24 cellular contexts compared by ENCODE assay signal in genomic region chr6:163118941-163119340, GRCh38.
"Had no signal": no experiment of that assay in that cellular context is flagged by ENCODE, and none has a peak within 500 bp of the region (broad histone marks: within the 10 kb centered on the region; RNA-seq: fewer than 3 reads in every experiment).

No MANE protein-coding gene starts in this region.

- H3K4me3 ChIP-seq: stomach, suprapubic skin, testis, thoracic aorta, thyroid gland, tibial artery, tibial nerve, transverse colon, upper lobe of left lung, upper lobe of right lung, uterus, vagina had no signal

- FAIRE-seq: urothelium cell line had no signal

- H3K27ac ChIP-seq: stomach, suprapubic skin, testis, thoracic aorta, thyroid gland, tibial artery, tibial nerve, transverse colon, upper lobe of left lung, upper lobe of right lung, uterus, vagina had no signal

- H3K4me1 ChIP-seq: stomach, suprapubic skin, testis, thyroid gland, tibial artery, tibial nerve, transverse colon, upper lobe of left lung, upper lobe of right lung, uterus, vagina had no signal

- H3K9me3 ChIP-seq: suprapubic skin, testis, thoracic aorta, thyroid gland, tibial artery, transverse colon, upper lobe of left lung, uterus, vagina had no signal

- DNase-seq: stimulated activated CD4-positive, alpha-beta T cell treated with anti-CD3 and anti-CD28 coated beads, Interleukin-2, amount 100 ng/mL, for 48 hours; stimulated activated CD4-positive, alpha-beta T cell treated with anti-CD3 and anti-CD28 coated beads, Interleukin-4, amount 100 ng/mL, for 1 hour; stimulated activated CD4-positive, alpha-beta T cell treated with anti-CD3 and anti-CD28 coated beads, Interleukin-4, amount 100 ng/mL, for 24 hours; stimulated activated CD4-positive, alpha-beta T cell treated with anti-CD3 and anti-CD28 coated beads, Interleukin-4, amount 100 ng/mL, for 4 hours; stimulated activated CD8-positive, alpha-beta memory T cell treated with anti-CD3 and anti-CD28 coated beads, Interleukin-4, amount 100 ng/mL, for 48 hours; stimulated activated naive B cell treated with anti-CD40 and anti-IgM and Interleukin-4, amounts not matched to agents 10 μg/mL and 1 μg/mL and 100 μg/mL, for 72 hours; stimulated activated naive CD4-positive, alpha-beta T cell; stimulated activated naive CD4-positive, alpha-beta T cell treated with Interleukin-2 at 50 U/mL for 16 hours; stimulated activated naive CD8-positive, alpha-beta T cell treated with anti-CD3 and anti-CD28 coated beads, Interleukin-15, amount 100 ng/mL, for 72 hours; stimulated activated naive CD8-positive, alpha-beta T cell treated with anti-CD3 and anti-CD28 coated beads, Interleukin-15, Interleukin-2, amounts not matched to agents 100 U/mL and 50 U/mL, for 24 hours; stomach; testis; thyroid gland; tibial artery; transverse colon; trophoblast cell; upper lobe of left lung; upper lobe of right lung; uterus had no signal

- H3K27me3 ChIP-seq: stomach, suprapubic skin, testis, thyroid gland, tibial artery, tibial nerve, transverse colon, upper lobe of left lung, upper lobe of right lung, uterus, vagina had no signal

- H3K36me3 ChIP-seq: stomach, suprapubic skin, thoracic aorta, thyroid gland, tibial artery, tibial nerve, transverse colon, upper lobe of left lung, upper lobe of right lung, uterus, vagina had no signal
